ENCODE assay signal across 22 cellular contexts in the genomic region with DNA sequence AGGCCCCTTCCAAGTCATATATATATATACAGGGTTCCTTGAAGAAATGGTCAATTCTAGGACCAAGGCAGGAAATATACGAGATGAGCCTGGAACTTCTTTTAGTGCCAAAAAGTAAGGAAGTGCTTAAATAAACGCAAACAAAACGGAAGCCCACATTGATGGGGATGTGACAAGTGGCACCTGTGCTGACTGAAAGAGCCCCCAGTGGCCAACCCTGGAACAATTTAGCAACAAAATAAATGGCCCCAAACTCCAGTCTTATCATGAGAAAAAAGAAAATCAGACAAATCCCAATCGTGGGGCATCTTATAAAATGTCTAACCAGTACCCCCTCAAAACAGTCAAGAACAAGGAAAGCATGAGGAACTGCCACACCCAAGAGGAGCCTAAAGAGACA. TPM values are rescaled to one million over a fixed set of nuclear protein-coding genes. Genes with fewer than 3 reads are reported as not detected.
DNase-seq lines count a peak whose midpoint lies in the region; ATAC-seq and TF ChIP-seq lines count a peak whose summit lies in the region.
"Had no signal": no experiment of that assay in that cellular context is flagged by ENCODE, and none has a peak within 500 bp of the region (broad histone marks: within the 10 kb centered on the region; RNA-seq: fewer than 3 reads in every experiment).

No MANE protein-coding gene starts in this region.

- ATAC-seq in natural killer cell treated with Interleukin-12 subunit alpha and Interleukin-12 subunit beta and Interleukin-15 and Interleukin-18, amount 100 ng/mL, for 72 hours, result no peak
- ATAC-seq in natural killer cell (no peak), upper lobe of right lung (no peak)
- ATAC-seq: activated T-cell treated with anti-CD3 and anti-CD28 coated beads, Interleukin-2, amount 50 U/mL, for 4 hours; gastroesophageal sphincter had no signal

- H3K4me3 Mint-ChIP-seq in natural killer cell treated with Interleukin-12 subunit alpha and Interleukin-12 subunit beta and Interleukin-15 and Interleukin-18, amount 100 ng/mL, for 72 hours, result no peak overlapping the region
- no peak overlapping the region for H3K4me3 Mint-ChIP-seq in natural killer cell
- H3K4me3 Mint-ChIP-seq in endothelial cell (ENCODE audit: unreplicated experiment), result no peak overlapping the region
- H3K4me3 Mint-ChIP-seq: activated CD4-positive, alpha-beta T cell treated with anti-CD3 and anti-CD28 coated beads, Interleukin-2, amount 10 ng/mL, durations not matched to agents 24 days and 14 days; activated T-cell treated with anti-CD3 and anti-CD28 coated beads, Interleukin-2, amount 50 U/mL, for 4 hours; IgD-negative memory B cell had no signal

- no peak overlapping the region for H3K27ac ChIP-seq in upper lobe of right lung
- H3K27ac ChIP-seq: gastroesophageal sphincter had no signal

- H3K9me3 Mint-ChIP-seq in natural killer cell treated with Interleukin-12 subunit alpha and Interleukin-12 subunit beta and Interleukin-15 and Interleukin-18, amount 100 ng/mL, for 72 hours, result no peaks in the 10 kb centered on the region
- H3K9me3 Mint-ChIP-seq in natural killer cell (no peaks in the 10 kb centered on the region), endothelial cell (ENCODE audit: unreplicated experiment) (no peaks in the 10 kb centered on the region)
- H3K9me3 Mint-ChIP-seq: activated CD4-positive, alpha-beta T cell treated with anti-CD3 and anti-CD28 coated beads, Interleukin-2, amount 10 ng/mL, durations not matched to agents 24 days and 14 days; activated T-cell treated with anti-CD3 and anti-CD28 coated beads, Interleukin-2, amount 50 U/mL, for 4 hours had no signal

- H3K27me3 Mint-ChIP-seq in natural killer cell treated with Interleukin-12 subunit alpha and Interleukin-12 subunit beta and Interleukin-15 and Interleukin-18, amount 100 ng/mL, for 72 hours, result peaks cover 3 to 7% of the 10 kb centered on the region in 2 donors
- H3K27me3 Mint-ChIP-seq in natural killer cell (ENCODE audit: low read depth in 2 of 2) (peaks cover 17 to 28% of the 10 kb centered on the region in 2 donors), endothelial cell (ENCODE audit: unreplicated experiment) (no peaks in the 10 kb centered on the region)

- no peaks in the 10 kb centered on the region for H3K4me1 ChIP-seq in upper lobe of right lung

- no peak overlapping the region for H3K4me3 ChIP-seq in upper lobe of right lung
- H3K4me3 ChIP-seq: gastroesophageal sphincter had no signal

- H3K9me3 ChIP-seq in upper lobe of right lung, result no peaks in the 10 kb centered on the region
- H3K9me3 ChIP-seq: gastroesophageal sphincter had no signal

- peak; percentile 8 for DNase-seq in natural killer cell treated with Interleukin-12 subunit alpha and Interleukin-12 subunit beta and Interleukin-15 and Interleukin-18, amount 100 ng/mL, for 72 hours (ENCODE audit: low spot score)
- no peak for DNase-seq in natural killer cell
- peak; percentile 40 for DNase-seq in NAMALWA (ENCODE audit: low spot score)
- no peak for DNase-seq in endothelial cell (ENCODE audit: low spot score)
- no peak for DNase-seq in upper lobe of right lung
- no peak for DNase-seq in midbrain (lab: John Stamatoyannopoulos, UW)
- no peak for DNase-seq in activated CD4-positive, alpha-beta T cell treated with anti-CD3 and anti-CD28 coated beads for 4 hours
- no peak for DNase-seq in activated T-cell treated with anti-CD3 and anti-CD28 coated beads, Interleukin-2, amount 50 U/mL, for 1 hour
- DNase-seq: activated CD4-positive, alpha-beta T cell treated with anti-CD3 and anti-CD28 coated beads, Interleukin-2, amount 10 ng/mL, durations not matched to agents 24 days and 14 days; activated T-cell treated with anti-CD3 and anti-CD28 coated beads, Interleukin-2, amount 50 U/mL, for 4 hours; Calu3; NCI-H187 treated with DMSO at 0.1 percent for 48 hours; NCI-H524 treated with DMSO at 0.1 percent for 48 hours; small intestine; stimulated activated naive CD4-positive, alpha-beta T cell had no signal

- H3K36me3 Mint-ChIP-seq in natural killer cell treated with Interleukin-12 subunit alpha and Interleukin-12 subunit beta and Interleukin-15 and Interleukin-18, amount 100 ng/mL, for 72 hours, result no peaks in the 10 kb centered on the region
- H3K36me3 Mint-ChIP-seq in natural killer cell (no peaks in the 10 kb centered on the region), endothelial cell (ENCODE audit: low read depth, unreplicated experiment) (no peaks in the 10 kb centered on the region)
- H3K36me3 Mint-ChIP-seq: IgD-negative memory B cell had no signal

- no peaks in the 10 kb centered on the region for H3K36me3 ChIP-seq in upper lobe of right lung

- H3K4me1 Mint-ChIP-seq in natural killer cell treated with Interleukin-12 subunit alpha and Interleukin-12 subunit beta and Interleukin-15 and Interleukin-18, amount 100 ng/mL, for 72 hours (ENCODE audit: low read depth in 2 of 2), result no peaks in the 10 kb centered on the region
- peaks cover 0 to 3% of the 10 kb centered on the region in 2 donors for H3K4me1 Mint-ChIP-seq in natural killer cell
- no peaks in the 10 kb centered on the region for H3K4me1 Mint-ChIP-seq in endothelial cell (ENCODE audit: unreplicated experiment)
- H3K4me1 Mint-ChIP-seq: activated CD4-positive, alpha-beta T cell treated with anti-CD3 and anti-CD28 coated beads, Interleukin-2, amount 10 ng/mL, durations not matched to agents 24 days and 14 days had no signal

- H3K27me3 ChIP-seq in upper lobe of right lung, result no peaks in the 10 kb centered on the region
- H3K27me3 ChIP-seq: gastroesophageal sphincter had no signal

- no peak overlapping the region for H3K27ac Mint-ChIP-seq in natural killer cell treated with Interleukin-12 subunit alpha and Interleukin-12 subunit beta and Interleukin-15 and Interleukin-18, amount 100 ng/mL, for 72 hours
- H3K27ac Mint-ChIP-seq in natural killer cell (no peak overlapping the region), endothelial cell (ENCODE audit: unreplicated experiment) (no peak overlapping the region)
- H3K27ac Mint-ChIP-seq: activated CD4-positive, alpha-beta T cell treated with anti-CD3 and anti-CD28 coated beads, Interleukin-2, amount 10 ng/mL, durations not matched to agents 24 days and 14 days; IgD-negative memory B cell had no signal

- intact Hi-C loops in natural killer cell (cut with micrococcal nuclease) (no loop called here), upper lobe of right lung (cut with DNase I) (no loop called here)

- TF ChIP-seq CTCF in natural killer cell (IDR thresholded peaks at IDR 0.05) (no peak), endothelial cell (IDR thresholded peaks at IDR 0.05; ENCODE audit: unreplicated experiment) (peak; percentile 29), upper lobe of right lung (IDR thresholded peaks at IDR 0.05) (peak; percentile 13)

RNA-seq across cellular contexts. Expression of gene PLA2G5, which starts 17.7 kb away (rescaled TPM):
- total RNA-seq in natural killer cell treated with Interleukin-12 subunit alpha and Interleukin-12 subunit beta and Interleukin-15 and Interleukin-18, amount 100 ng/mL, for 72 hours, result not detected
- total RNA-seq in natural killer cell (not detected), endothelial cell (ENCODE audit: unreplicated experiment) (0.77 TPM), upper lobe of right lung (4.9 TPM)
- total RNA-seq: activated CD4-positive, alpha-beta T cell treated with anti-CD3 and anti-CD28 coated beads, Interleukin-2, amount 10 ng/mL, durations not matched to agents 24 days and 14 days; activated T-cell treated with anti-CD3 and anti-CD28 coated beads, Interleukin-2, amount 50 U/mL, for 4 hours; Calu3; T-helper 2 cell treated with Interferon-gamma antibody and Interleukin-4, amounts not matched to agents 100 ng/mL and 5 ng/mL, for 36 hours had no signal

RNA-seq across cellular contexts. Expression of gene PLA2G2D, which starts 31.7 kb away (rescaled TPM):
- total RNA-seq in natural killer cell treated with Interleukin-12 subunit alpha and Interleukin-12 subunit beta and Interleukin-15 and Interleukin-18, amount 100 ng/mL, for 72 hours, result not detected
- total RNA-seq in natural killer cell, result not detected
- not detected for total RNA-seq in endothelial cell (ENCODE audit: unreplicated experiment)
- total RNA-seq in upper lobe of right lung, result not detected
- total RNA-seq: activated CD4-positive, alpha-beta T cell treated with anti-CD3 and anti-CD28 coated beads, Interleukin-2, amount 10 ng/mL, durations not matched to agents 24 days and 14 days; activated T-cell treated with anti-CD3 and anti-CD28 coated beads, Interleukin-2, amount 50 U/mL, for 4 hours; Calu3; cardiac septum; gastroesophageal sphincter; mesenteric fat pad; omental fat pad; T-helper 2 cell treated with Interferon-gamma antibody and Interleukin-4, amounts not matched to agents 100 ng/mL and 5 ng/mL, for 36 hours; ureter had no signal

RNA-seq across cellular contexts. Expression of gene PLA2G2F, which starts 51.5 kb away (rescaled TPM):
- not detected for total RNA-seq in natural killer cell treated with Interleukin-12 subunit alpha and Interleukin-12 subunit beta and Interleukin-15 and Interleukin-18, amount 100 ng/mL, for 72 hours
- total RNA-seq in natural killer cell, result not detected
- total RNA-seq in endothelial cell (ENCODE audit: unreplicated experiment), result not detected
- total RNA-seq in upper lobe of right lung, result not detected
- total RNA-seq: activated CD4-positive, alpha-beta T cell treated with anti-CD3 and anti-CD28 coated beads, Interleukin-2, amount 10 ng/mL, durations not matched to agents 24 days and 14 days; activated T-cell treated with anti-CD3 and anti-CD28 coated beads, Interleukin-2, amount 50 U/mL, for 4 hours; Calu3; cardiac septum; gastroesophageal sphincter; mesenteric fat pad; omental fat pad; T-helper 2 cell treated with Interferon-gamma antibody and Interleukin-4, amounts not matched to agents 100 ng/mL and 5 ng/mL, for 36 hours had no signal

Comparison
In these comparisons a context has a peak if more than half of its experiments do, and no peak if none do; other contexts are left out.
1. DNase-seq: peak in natural killer cell treated with Interleukin-12 subunit alpha and Interleukin-12 subunit beta and Interleukin-15 and Interleukin-18, amount 100 ng/mL, for 72 hours (single experiment) and NAMALWA (single experiment); none in natural killer cell (single experiment), endothelial cell (single experiment), upper lobe of right lung (single experiment), midbrain (single experiment), activated CD4-positive, alpha-beta T cell treated with anti-CD3 and anti-CD28 coated beads for 4 hours (0 of 2) and activated T-cell treated with anti-CD3 and anti-CD28 coated beads, Interleukin-2, amount 50 U/mL, for 1 hour (single experiment).